In genomic region chr6:153231048-153231635, GRCh38 we compare ENCODE assay signal across 8 cellular contexts.
DNase-seq lines count a peak whose midpoint lies in the region; ATAC-seq and TF ChIP-seq lines count a peak whose summit lies in the region.

No MANE protein-coding gene starts in this region.

- no peak overlapping the region for H3K4me3 Mint-ChIP-seq in osteocyte (ENCODE audit: unreplicated experiment)

- no peaks in the 10 kb centered on the region for H3K79me2 ChIP-seq in Karpas-422 (ENCODE audit: low read length)

- H3K4me3 ChIP-seq in AG04450 (ENCODE audit: low read depth, low read length) (no peak overlapping the region), Karpas-422 (ENCODE audit: low read length) (no peak overlapping the region)

- no peaks in the 10 kb centered on the region for H3K36me3 Mint-ChIP-seq in osteocyte (ENCODE audit: unreplicated experiment)

- CTCF ChIA-PET in AG04450 (lab: Charles Lee), result interaction anchor here (0.6 to 2.3 kb wide), 31 partner anchors 9 to 1045 kb away, joined by 3 to 14 read pairs (median 4); no protein-coding TSS in a partner anchor

- no peak for ATAC-seq in GM21717 (IDR thresholded peaks at IDR 0.05; ENCODE audit: unreplicated experiment)
- ATAC-seq in GM21619 (IDR thresholded peaks at IDR 0.05; ENCODE audit: unreplicated experiment), result no peak

- no peak overlapping the region for H3K9ac ChIP-seq in Karpas-422 (ENCODE audit: low read length)

- no peaks in the 10 kb centered on the region for H3K4me1 ChIP-seq in Karpas-422 (ENCODE audit: low read length)

- no peaks in the 10 kb centered on the region for H3K4me1 Mint-ChIP-seq in osteocyte (ENCODE audit: unreplicated experiment)

- no peaks in the 10 kb centered on the region for H3K36me3 ChIP-seq in Karpas-422 (ENCODE audit: insufficient read depth, low read length)

- H3K27ac ChIP-seq in AG04450 (ENCODE audit: low read depth, low read length) (no peak overlapping the region), Karpas-422 (ENCODE audit: low read length) (no peak overlapping the region)

- no peaks in the 10 kb centered on the region for H3K9me3 ChIP-seq in AG04450 (ENCODE audit: control insufficient read depth, insufficient read depth, low read length)
- no peaks in the 10 kb centered on the region for H3K9me3 ChIP-seq in Karpas-422 (ENCODE audit: low read length)

- TF ChIP-seq CTCF in AG04450 (IDR thresholded peaks at IDR 0.05; ENCODE audit: low read depth, low read length), result peak; percentile 93
- TF ChIP-seq CTCF in GM12872 (IDR thresholded peaks at IDR 0.05; ENCODE audit: insufficient read depth, low read depth, low read length), result peak; percentile 97
- peak; percentile 83 for TF ChIP-seq CTCF in osteocyte (IDR thresholded peaks at IDR 0.05)

- DNase-seq in AG04450 (ENCODE audit: low read depth, low spot score) (peak; percentile 2), Karpas-422 (peak; percentile 69), UCSD-AML1 (lab: John Stamatoyannopoulos, UW; ENCODE audit: unreplicated experiment) (peak; percentile 26), fibroblast of the conjunctiva (ENCODE audit: low read depth) (peak; percentile 44), osteocyte (ENCODE audit: extremely low spot score, unreplicated experiment) (no peak)

- H4K20me1 ChIP-seq in Karpas-422 (ENCODE audit: insufficient read depth, low read depth, low read length), result no peaks in the 10 kb centered on the region

- H3K27me3 ChIP-seq in AG04450 (ENCODE audit: control insufficient read depth, insufficient read depth, low read length) (no peaks in the 10 kb centered on the region), Karpas-422 (ENCODE audit: low read length) (no peaks in the 10 kb centered on the region)

- H2AFZ ChIP-seq in Karpas-422 (ENCODE audit: low read length), result no peak overlapping the region

- no peak overlapping the region for H3K27ac Mint-ChIP-seq in osteocyte (ENCODE audit: unreplicated experiment)

- POLR2A ChIA-PET in AG04450 (lab: Yijun Ruan, JAX), result no interaction called here

- no peak overlapping the region for H3K4me2 ChIP-seq in Karpas-422 (ENCODE audit: low read depth, low read length, poor library complexity, severe bottlenecking)

- no peaks in the 10 kb centered on the region for H3K9me2 ChIP-seq in Karpas-422 (replicated peaks; ENCODE audit: insufficient read depth, low read length)

- H3K9me3 Mint-ChIP-seq in osteocyte (ENCODE audit: unreplicated experiment), result no peaks in the 10 kb centered on the region

- H3K27me3 Mint-ChIP-seq in osteocyte (ENCODE audit: unreplicated experiment), result peaks cover 34% of the 10 kb centered on the region
